ENCODE assay signal across 1 cellular context in genomic region chr2:62163106-62163831, GRCh38.
TF ChIP-seq lines count a peak whose summit lies in the region.

No MANE protein-coding gene starts in this region.

TF ChIP-seq in K562, 482 proteins besides CTCF, POLR2A, EP300 and RAD21 (continued from another document):
- TF ChIP-seq, protein P1, sequence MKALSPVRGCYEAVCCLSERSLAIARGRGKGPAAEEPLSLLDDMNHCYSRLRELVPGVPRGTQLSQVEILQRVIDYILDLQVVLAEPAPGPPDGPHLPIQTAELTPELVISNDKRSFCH (CRISPR knock-in tag; IDR thresholded peaks at IDR 0.05), result no peak
- TF ChIP-seq, protein P1 (tag; IDR thresholded peaks at IDR 0.05), result 0 out of 2 replicates have a peak, but pooled peaks have one; percentile 28
- peak; percentile 74 to 77 for TF ChIP-seq KDM1A (IDR thresholded peaks at IDR 0.05)
- TF ChIP-seq LEF1 (IDR thresholded peaks at IDR 0.05), result peak; percentile 65; the same call in 1 of the 2 replicates
- TF ChIP-seq, protein P2, sequence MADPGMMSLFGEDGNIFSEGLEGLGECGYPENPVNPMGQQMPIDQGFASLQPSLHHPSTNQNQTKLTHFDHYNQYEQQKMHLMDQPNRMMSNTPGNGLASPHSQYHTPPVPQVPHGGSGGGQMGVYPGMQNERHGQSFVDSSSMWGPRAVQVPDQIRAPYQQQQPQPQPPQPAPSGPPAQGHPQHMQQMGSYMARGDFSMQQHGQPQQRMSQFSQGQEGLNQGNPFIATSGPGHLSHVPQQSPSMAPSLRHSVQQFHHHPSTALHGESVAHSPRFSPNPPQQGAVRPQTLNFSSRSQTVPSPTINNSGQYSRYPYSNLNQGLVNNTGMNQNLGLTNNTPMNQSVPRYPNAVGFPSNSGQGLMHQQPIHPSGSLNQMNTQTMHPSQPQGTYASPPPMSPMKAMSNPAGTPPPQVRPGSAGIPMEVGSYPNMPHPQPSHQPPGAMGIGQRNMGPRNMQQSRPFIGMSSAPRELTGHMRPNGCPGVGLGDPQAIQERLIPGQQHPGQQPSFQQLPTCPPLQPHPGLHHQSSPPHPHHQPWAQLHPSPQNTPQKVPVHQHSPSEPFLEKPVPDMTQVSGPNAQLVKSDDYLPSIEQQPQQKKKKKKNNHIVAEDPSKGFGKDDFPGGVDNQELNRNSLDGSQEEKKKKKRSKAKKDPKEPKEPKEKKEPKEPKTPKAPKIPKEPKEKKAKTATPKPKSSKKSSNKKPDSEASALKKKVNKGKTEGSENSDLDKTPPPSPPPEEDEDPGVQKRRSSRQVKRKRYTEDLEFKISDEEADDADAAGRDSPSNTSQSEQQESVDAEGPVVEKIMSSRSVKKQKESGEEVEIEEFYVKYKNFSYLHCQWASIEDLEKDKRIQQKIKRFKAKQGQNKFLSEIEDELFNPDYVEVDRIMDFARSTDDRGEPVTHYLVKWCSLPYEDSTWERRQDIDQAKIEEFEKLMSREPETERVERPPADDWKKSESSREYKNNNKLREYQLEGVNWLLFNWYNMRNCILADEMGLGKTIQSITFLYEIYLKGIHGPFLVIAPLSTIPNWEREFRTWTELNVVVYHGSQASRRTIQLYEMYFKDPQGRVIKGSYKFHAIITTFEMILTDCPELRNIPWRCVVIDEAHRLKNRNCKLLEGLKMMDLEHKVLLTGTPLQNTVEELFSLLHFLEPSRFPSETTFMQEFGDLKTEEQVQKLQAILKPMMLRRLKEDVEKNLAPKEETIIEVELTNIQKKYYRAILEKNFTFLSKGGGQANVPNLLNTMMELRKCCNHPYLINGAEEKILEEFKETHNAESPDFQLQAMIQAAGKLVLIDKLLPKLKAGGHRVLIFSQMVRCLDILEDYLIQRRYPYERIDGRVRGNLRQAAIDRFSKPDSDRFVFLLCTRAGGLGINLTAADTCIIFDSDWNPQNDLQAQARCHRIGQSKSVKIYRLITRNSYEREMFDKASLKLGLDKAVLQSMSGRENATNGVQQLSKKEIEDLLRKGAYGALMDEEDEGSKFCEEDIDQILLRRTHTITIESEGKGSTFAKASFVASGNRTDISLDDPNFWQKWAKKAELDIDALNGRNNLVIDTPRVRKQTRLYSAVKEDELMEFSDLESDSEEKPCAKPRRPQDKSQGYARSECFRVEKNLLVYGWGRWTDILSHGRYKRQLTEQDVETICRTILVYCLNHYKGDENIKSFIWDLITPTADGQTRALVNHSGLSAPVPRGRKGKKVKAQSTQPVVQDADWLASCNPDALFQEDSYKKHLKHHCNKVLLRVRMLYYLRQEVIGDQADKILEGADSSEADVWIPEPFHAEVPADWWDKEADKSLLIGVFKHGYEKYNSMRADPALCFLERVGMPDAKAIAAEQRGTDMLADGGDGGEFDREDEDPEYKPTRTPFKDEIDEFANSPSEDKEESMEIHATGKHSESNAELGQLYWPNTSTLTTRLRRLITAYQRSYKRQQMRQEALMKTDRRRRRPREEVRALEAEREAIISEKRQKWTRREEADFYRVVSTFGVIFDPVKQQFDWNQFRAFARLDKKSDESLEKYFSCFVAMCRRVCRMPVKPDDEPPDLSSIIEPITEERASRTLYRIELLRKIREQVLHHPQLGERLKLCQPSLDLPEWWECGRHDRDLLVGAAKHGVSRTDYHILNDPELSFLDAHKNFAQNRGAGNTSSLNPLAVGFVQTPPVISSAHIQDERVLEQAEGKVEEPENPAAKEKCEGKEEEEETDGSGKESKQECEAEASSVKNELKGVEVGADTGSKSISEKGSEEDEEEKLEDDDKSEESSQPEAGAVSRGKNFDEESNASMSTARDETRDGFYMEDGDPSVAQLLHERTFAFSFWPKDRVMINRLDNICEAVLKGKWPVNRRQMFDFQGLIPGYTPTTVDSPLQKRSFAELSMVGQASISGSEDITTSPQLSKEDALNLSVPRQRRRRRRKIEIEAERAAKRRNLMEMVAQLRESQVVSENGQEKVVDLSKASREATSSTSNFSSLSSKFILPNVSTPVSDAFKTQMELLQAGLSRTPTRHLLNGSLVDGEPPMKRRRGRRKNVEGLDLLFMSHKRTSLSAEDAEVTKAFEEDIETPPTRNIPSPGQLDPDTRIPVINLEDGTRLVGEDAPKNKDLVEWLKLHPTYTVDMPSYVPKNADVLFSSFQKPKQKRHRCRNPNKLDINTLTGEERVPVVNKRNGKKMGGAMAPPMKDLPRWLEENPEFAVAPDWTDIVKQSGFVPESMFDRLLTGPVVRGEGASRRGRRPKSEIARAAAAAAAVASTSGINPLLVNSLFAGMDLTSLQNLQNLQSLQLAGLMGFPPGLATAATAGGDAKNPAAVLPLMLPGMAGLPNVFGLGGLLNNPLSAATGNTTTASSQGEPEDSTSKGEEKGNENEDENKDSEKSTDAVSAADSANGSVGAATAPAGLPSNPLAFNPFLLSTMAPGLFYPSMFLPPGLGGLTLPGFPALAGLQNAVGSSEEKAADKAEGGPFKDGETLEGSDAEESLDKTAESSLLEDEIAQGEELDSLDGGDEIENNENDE (IDR thresholded peaks at IDR 0.05; ENCODE audit: low read depth, low read length), result no peak
- peak; percentile 72; the same call in 1 of the 2 replicates for TF ChIP-seq MECOM (CRISPR knock-in tag; IDR thresholded peaks at IDR 0.05)
- TF ChIP-seq PTTG1 (tag; IDR thresholded peaks at IDR 0.05; ENCODE audit: low read depth), result no peak
- TF ChIP-seq TRIM24 (IDR thresholded peaks at IDR 0.05), result peak in 1 of 2 experiments; percentile 56; a peak in 2 of 4 replicates
- no peak for TF ChIP-seq ZNF431 (CRISPR knock-in tag; IDR thresholded peaks at IDR 0.05)
- TF ChIP-seq SETDB1 (IDR thresholded peaks at IDR 0.05; ENCODE audit: low read length), result no peak
- TF ChIP-seq MAZ (CRISPR knock-in tag; conservative IDR thresholded peaks at IDR 0.05 in 1 of 2, IDR thresholded peaks at IDR 0.05 in 1 of 2), result no peak
- peak; percentile 83 for TF ChIP-seq EGR1 (conservative IDR thresholded peaks at IDR 0.05)
- TF ChIP-seq ZNF764 (CRISPR knock-in tag; IDR thresholded peaks at IDR 0.05; ENCODE audit: low read depth), result no peak
